Comparison of ENCODE assay signal across 8 cellular contexts in genomic region chr16:13920510-13920818, GRCh38. TPM values are rescaled to one million over a fixed set of nuclear protein-coding genes. Genes with fewer than 3 reads are reported as not detected.
DNase-seq lines count a peak whose midpoint lies in the region; ATAC-seq and TF ChIP-seq lines count a peak whose summit lies in the region.

No MANE protein-coding gene starts in this region.

- WGBS in sigmoid colon, 2 donors: 1 to 2% methylated on average over 10 of the region's 10 CpGs

- H3K36me3 ChIP-seq in SJCRH30 (no peaks in the 10 kb centered on the region), sigmoid colon (peaks cover 0 to 11% (median 3%) of the 10 kb centered on the region in 4 donors)

- intact Hi-C loops in sigmoid colon (cut with DNase I): loop anchor here (5.0 to 10.0 kb wide), 5 partner anchors 152 to 607 kb away; partner anchors contain the start of gene MRTFB

- H3K4me1 ChIP-seq in SJCRH30: no peaks in the 10 kb centered on the region
- H3K4me1 ChIP-seq in sigmoid colon: peaks cover 0 to 30% (median 18%) of the 10 kb centered on the region in 4 donors

- H3K9me3 ChIP-seq in SJCRH30 (replicated peaks) (no peaks in the 10 kb centered on the region), sigmoid colon (no peaks in the 10 kb centered on the region)

- no peak for TF ChIP-seq EP300 in sigmoid colon (IDR thresholded peaks at IDR 0.05)

- peak in 1 of 2 experiments; percentile 3 for DNase-seq in SJCRH30
- no peak for DNase-seq in fibroblast of mammary gland (ENCODE audit: low read depth)
- no peak for DNase-seq in sigmoid colon
- no peak for DNase-seq in NK-92 treated with Interleukin-12 subunit alpha and Interleukin-12 subunit beta, amount 100 ng/mL, for 24 hours (lab: John Stamatoyannopoulos, UW)
- DNase-seq in NCI-H524 treated with DMSO at 0.1 percent for 48 hours (lab: John Stamatoyannopoulos, UW): no peak
- DNase-seq in SIG-M5 (lab: John Stamatoyannopoulos, UW): no peak

- ATAC-seq in GM19035 (IDR thresholded peaks at IDR 0.05; ENCODE audit: unreplicated experiment): peak; percentile 5
- no peak for ATAC-seq in GM19023 (IDR thresholded peaks at IDR 0.05; ENCODE audit: unreplicated experiment)

- no peak for TF ChIP-seq POLR2A in sigmoid colon (IDR thresholded peaks at IDR 0.05)

- H3K27ac ChIP-seq in SJCRH30: peak overlapping the region; percentile 86
- H3K27ac ChIP-seq in sigmoid colon: peak overlapping the region; percentile 77 to 85 (median 83)

- TF ChIP-seq CTCF in fibroblast of mammary gland (conservative IDR thresholded peaks at IDR 0.05; ENCODE audit: control insufficient read depth, insufficient read depth, low read depth, low read length): no peak
- no peak for TF ChIP-seq CTCF in sigmoid colon (IDR thresholded peaks at IDR 0.05)

- no peaks in the 10 kb centered on the region for H3K27me3 ChIP-seq in SJCRH30
- no peaks in the 10 kb centered on the region for H3K27me3 ChIP-seq in sigmoid colon

- H3K4me3 ChIP-seq in SJCRH30 (peak overlapping the region; percentile 83), fibroblast of mammary gland (ENCODE audit: control insufficient read depth, low read depth, low read length) (peak overlapping the region; percentile 94), sigmoid colon (peak overlapping the region; percentile 78 to 89 (median 88))

RNA-seq across cellular contexts. Expression of gene ERCC4, which starts 0.5 kb away (rescaled TPM):
- total RNA-seq in SJCRH30 (2014; rRNA removed; shearing (Covaris generic)): 8.3 and 9.2 TPM in 2 replicates
- 10 to 100 TPM in 3 of 4 donors, 1 to 10 TPM in 1; 7.7 to 11.4 (median 10.6) TPM for total RNA-seq in sigmoid colon
- 1 to 10 TPM in 2 of 3 donors, under 1 TPM in 1; 0.60 to 1.9 (median 1.4) TPM for polyA plus RNA-seq in sigmoid colon
